1 cellular context compared by ENCODE assay signal in the genomic region with DNA sequence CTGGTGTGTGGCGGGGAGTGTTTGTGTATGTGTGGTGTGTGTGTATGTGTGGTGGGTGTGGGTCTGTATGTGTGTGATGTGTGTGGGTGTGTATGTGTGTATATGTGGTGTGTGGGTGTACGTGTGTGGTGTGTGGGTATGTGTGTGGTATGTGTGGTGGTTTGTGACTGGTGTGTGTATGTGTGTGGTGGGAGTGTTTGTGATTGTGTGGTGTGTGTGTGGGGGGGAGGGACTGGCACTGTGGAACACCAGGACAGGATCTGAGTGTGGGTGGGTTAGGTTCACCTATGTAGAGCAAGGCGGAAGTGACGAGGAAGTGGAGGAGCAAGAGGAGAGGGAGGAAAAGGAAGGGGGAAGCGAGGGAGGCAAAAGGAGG.
TF ChIP-seq lines count a peak whose summit lies in the region.

No MANE protein-coding gene starts in this region.

TF ChIP-seq in IMR-90, 13 proteins besides CTCF, POLR2A, EP300 and RAD21:
- TF ChIP-seq RFX5 (IDR thresholded peaks at IDR 0.05; ENCODE audit: low read depth, low read length) (no peak), CHD1 (IDR thresholded peaks at IDR 0.05; ENCODE audit: low read depth, low read length) (no peak), FOS (IDR thresholded peaks at IDR 0.05; ENCODE audit: low read depth, low read length) (no peak), RCOR1 (IDR thresholded peaks at IDR 0.05; ENCODE audit: insufficient replicate concordance, low read length) (no peak), MAFK (IDR thresholded peaks at IDR 0.05; ENCODE audit: low read depth, low read length) (no peak), CEBPB (IDR thresholded peaks at IDR 0.05; ENCODE audit: low read depth, low read length) (no peak), SMC3 (IDR thresholded peaks at IDR 0.05; ENCODE audit: low read depth, low read length) (no peak), NFE2L2 (IDR thresholded peaks at IDR 0.05; ENCODE audit: low read depth, low read length) (no peak), MXI1 (IDR thresholded peaks at IDR 0.05; ENCODE audit: borderline replicate concordance, low read depth, low read length) (no peak), MAZ (IDR thresholded peaks at IDR 0.05; ENCODE audit: borderline replicate concordance, low read depth, low read length) (no peak), BHLHE40 (IDR thresholded peaks at IDR 0.05; ENCODE audit: low read depth, low read length) (no peak)
- TF ChIP-seq, protein P1, sequence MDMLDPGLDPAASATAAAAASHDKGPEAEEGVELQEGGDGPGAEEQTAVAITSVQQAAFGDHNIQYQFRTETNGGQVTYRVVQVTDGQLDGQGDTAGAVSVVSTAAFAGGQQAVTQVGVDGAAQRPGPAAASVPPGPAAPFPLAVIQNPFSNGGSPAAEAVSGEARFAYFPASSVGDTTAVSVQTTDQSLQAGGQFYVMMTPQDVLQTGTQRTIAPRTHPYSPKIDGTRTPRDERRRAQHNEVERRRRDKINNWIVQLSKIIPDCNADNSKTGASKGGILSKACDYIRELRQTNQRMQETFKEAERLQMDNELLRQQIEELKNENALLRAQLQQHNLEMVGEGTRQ (IDR thresholded peaks at IDR 0.05; ENCODE audit: low read depth, low read length), result no peak
- TF ChIP-seq, protein P2, sequence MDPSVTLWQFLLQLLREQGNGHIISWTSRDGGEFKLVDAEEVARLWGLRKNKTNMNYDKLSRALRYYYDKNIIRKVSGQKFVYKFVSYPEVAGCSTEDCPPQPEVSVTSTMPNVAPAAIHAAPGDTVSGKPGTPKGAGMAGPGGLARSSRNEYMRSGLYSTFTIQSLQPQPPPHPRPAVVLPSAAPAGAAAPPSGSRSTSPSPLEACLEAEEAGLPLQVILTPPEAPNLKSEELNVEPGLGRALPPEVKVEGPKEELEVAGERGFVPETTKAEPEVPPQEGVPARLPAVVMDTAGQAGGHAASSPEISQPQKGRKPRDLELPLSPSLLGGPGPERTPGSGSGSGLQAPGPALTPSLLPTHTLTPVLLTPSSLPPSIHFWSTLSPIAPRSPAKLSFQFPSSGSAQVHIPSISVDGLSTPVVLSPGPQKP (IDR thresholded peaks at IDR 0.05; ENCODE audit: borderline replicate concordance, low read depth, low read length), result no peak
TF ChIP-seq in IMR-90: peak in this region for 0.
